8 cellular contexts compared by ENCODE assay signal in the genomic region with DNA sequence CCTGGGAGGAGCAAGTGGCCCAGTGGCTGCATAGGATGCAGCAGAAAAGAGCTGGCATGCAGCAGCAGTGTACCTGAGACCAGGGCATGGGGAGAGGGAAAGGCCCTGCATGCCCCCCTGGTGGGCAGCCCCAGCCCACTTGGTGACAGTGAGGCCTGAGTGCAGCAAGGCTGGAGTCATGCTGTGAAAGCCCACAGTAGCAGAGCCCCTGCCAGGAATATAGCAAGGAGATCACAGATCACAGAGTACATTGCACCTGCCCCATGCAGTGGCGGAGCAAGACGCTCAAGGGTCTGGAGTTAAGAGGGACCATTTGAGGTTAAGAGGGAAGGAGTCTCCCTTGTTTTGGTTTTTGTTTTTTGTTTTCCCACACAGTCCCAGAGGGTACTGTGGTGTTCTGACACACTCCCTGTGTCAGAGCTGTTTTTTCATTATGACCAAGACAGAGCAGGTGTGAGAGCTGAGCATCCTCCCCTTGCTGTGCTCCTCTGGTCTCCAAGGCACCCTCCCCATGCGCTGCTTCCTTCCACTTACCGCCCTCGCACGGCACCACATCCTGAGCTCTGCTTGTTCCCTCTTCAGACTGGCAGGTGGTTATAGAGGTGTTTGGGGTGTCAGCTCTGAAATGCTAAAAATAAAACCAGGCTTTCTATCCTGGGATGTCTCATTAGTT.
DNase-seq lines count a peak whose midpoint lies in the region; ATAC-seq and TF ChIP-seq lines count a peak whose summit lies in the region.

No MANE protein-coding gene starts in this region.

- H3K79me2 ChIP-seq in Loucy (ENCODE audit: insufficient read depth, low read length): no peaks in the 10 kb centered on the region

- H2AFZ ChIP-seq in Loucy (ENCODE audit: low read length): no peak overlapping the region

- H3K36me3 Mint-ChIP-seq in naive thymus-derived CD4-positive, alpha-beta T cell: peaks cover 0 to 5% (median 0%) of the 10 kb centered on the region in 5 donors

- POLR2A ChIA-PET in naive thymus-derived CD4-positive, alpha-beta T cell (lab: Charles Lee): interaction anchor here (0.5 to 6.3 kb wide), 15 partner anchors 11 to 681 kb away, joined by 3 to 114 read pairs (median 7); a partner anchor contains a TSS

- CTCF ChIA-PET in naive thymus-derived CD4-positive, alpha-beta T cell (lab: Charles Lee): interaction anchor here (0.8 to 6.2 kb wide), 18 partner anchors 8 to 197 kb away, joined by 3 to 100 read pairs (median 4); a partner anchor contains a TSS

- H3K27me3 Mint-ChIP-seq in naive thymus-derived CD4-positive, alpha-beta T cell: no peaks in the 10 kb centered on the region

- H3K9me3 ChIP-seq in Loucy (ENCODE audit: insufficient read depth, low read depth, low read length) (no peaks in the 10 kb centered on the region), upper lobe of right lung (no peaks in the 10 kb centered on the region)
- H3K9me3 ChIP-seq in naive thymus-derived CD4-positive, alpha-beta T cell (ENCODE audit: control insufficient read depth in 2 of 3, low read length in 3 of 3): no peaks in the 10 kb centered on the region

- H3K4me1 ChIP-seq in Loucy (ENCODE audit: insufficient read depth, low read length, poor library complexity, severe bottlenecking): peaks cover 7% of the 10 kb centered on the region
- peaks cover 38 to 43% of the 10 kb centered on the region in 2 donors for H3K4me1 ChIP-seq in naive thymus-derived CD4-positive, alpha-beta T cell (ENCODE audit: control insufficient read depth in 2 of 2, insufficient read depth in 2 of 2, low read length in 2 of 2)
- H3K4me1 ChIP-seq in upper lobe of right lung: peaks cover 7% of the 10 kb centered on the region

- H3K36me3 ChIP-seq in GM06990 (ENCODE audit: control insufficient read depth, insufficient read depth, low read length): no peaks in the 10 kb centered on the region
- H3K36me3 ChIP-seq in Loucy (ENCODE audit: insufficient read depth, low read length): no peaks in the 10 kb centered on the region
- H3K36me3 ChIP-seq in naive thymus-derived CD4-positive, alpha-beta T cell (ENCODE audit: control insufficient read depth in 2 of 3, insufficient read depth in 3 of 3, low read length in 3 of 3): no peaks in the 10 kb centered on the region
- H3K36me3 ChIP-seq in upper lobe of right lung: no peaks in the 10 kb centered on the region

- H4K20me1 ChIP-seq in Loucy (ENCODE audit: insufficient read depth, low read length, poor library complexity, severe bottlenecking): no peaks in the 10 kb centered on the region

- H3K9me2 ChIP-seq in Loucy (replicated peaks; ENCODE audit: low read depth, low read length): no peaks in the 10 kb centered on the region

- peak overlapping the region; percentile 30 for H3K4me2 ChIP-seq in Loucy (ENCODE audit: low read depth, low read length, poor library complexity, severe bottlenecking)

- DNase-seq in GM06990 (ENCODE audit: extremely low read depth, insufficient read length): peak; percentile 49
- DNase-seq in activated T-cell treated with anti-CD3 and anti-CD28 coated beads for 1 hour (ENCODE audit: low read depth): peak; percentile 56
- peak; percentile 38 to 84 (median 77) for DNase-seq in naive thymus-derived CD4-positive, alpha-beta T cell
- no peak for DNase-seq in upper lobe of right lung
- DNase-seq in NCI-H2171 treated with DMSO at 0.1 percent for 48 hours (lab: John Stamatoyannopoulos, UW): no peak
- no peak for DNase-seq in GF-D8 (lab: John Stamatoyannopoulos, UW)

- no peak overlapping the region for H3K9ac ChIP-seq in Loucy (ENCODE audit: low read depth, low read length, poor library complexity, severe bottlenecking)

- H3K4me3 Mint-ChIP-seq in naive thymus-derived CD4-positive, alpha-beta T cell: peak overlapping the region; percentile 67 to 95 (median 91)

- peak overlapping the region; percentile 71 for H3K27ac ChIP-seq in naive thymus-derived CD4-positive, alpha-beta T cell (ENCODE audit: low read depth, low read length)
- H3K27ac ChIP-seq in upper lobe of right lung: peak overlapping the region; percentile 42

- no peak overlapping the region for H3K4me3 ChIP-seq in GM06990 (replicated peaks; ENCODE audit: low read depth, low read length)
- no peak overlapping the region for H3K4me3 ChIP-seq in Loucy (ENCODE audit: low read length, poor library complexity, severe bottlenecking)
- peak overlapping the region; percentile 61 for H3K4me3 ChIP-seq in naive thymus-derived CD4-positive, alpha-beta T cell (ENCODE audit: low read length)
- H3K4me3 ChIP-seq in upper lobe of right lung: peak overlapping the region; percentile 25

- peak overlapping the region; percentile 81 to 96 (median 93) for H3K27ac Mint-ChIP-seq in naive thymus-derived CD4-positive, alpha-beta T cell

- no peaks in the 10 kb centered on the region for H3F3A ChIP-seq in Loucy (ENCODE audit: low read depth)

- no peaks in the 10 kb centered on the region for H3K9me3 Mint-ChIP-seq in naive thymus-derived CD4-positive, alpha-beta T cell

- intact Hi-C loops in naive thymus-derived CD4-positive, alpha-beta T cell (cut with micrococcal nuclease): loop anchor here (1.0 to 10.0 kb wide), 10 partner anchors 19 to 532 kb away; a partner anchor contains a TSS
- intact Hi-C loops in upper lobe of right lung (cut with DNase I): no loop called here

- peaks cover 32 to 53% (median 51%) of the 10 kb centered on the region in 7 donors for H3K4me1 Mint-ChIP-seq in naive thymus-derived CD4-positive, alpha-beta T cell

- TF ChIP-seq CTCF in GM06990 (IDR thresholded peaks at IDR 0.05; ENCODE audit: insufficient read depth, low read length, poor library complexity, severe bottlenecking) (no peak), Loucy (conservative IDR thresholded peaks at IDR 0.05; ENCODE audit: low read length) (no peak), upper lobe of right lung (IDR thresholded peaks at IDR 0.05) (no peak)

- H3K27me3 ChIP-seq in GM06990 (replicated peaks; ENCODE audit: control insufficient read depth, insufficient read depth, low read length): no peaks in the 10 kb centered on the region
- H3K27me3 ChIP-seq in Loucy (ENCODE audit: insufficient read depth, low read length, poor library complexity, severe bottlenecking): no peaks in the 10 kb centered on the region
- no peaks in the 10 kb centered on the region for H3K27me3 ChIP-seq in naive thymus-derived CD4-positive, alpha-beta T cell (ENCODE audit: control insufficient read depth in 2 of 2, insufficient read depth in 2 of 2, low read length in 2 of 2)
- H3K27me3 ChIP-seq in upper lobe of right lung: no peaks in the 10 kb centered on the region

- ATAC-seq in GM21528 (IDR thresholded peaks at IDR 0.05; ENCODE audit: low FRiP score, unreplicated experiment) (peak; percentile 93), upper lobe of right lung (peak; percentile 79)
- ATAC-seq in naive thymus-derived CD4-positive, alpha-beta T cell: peak; percentile 93

Comparison
In these comparisons a context has a peak if more than half of its experiments do, and no peak if none do; other contexts are left out.
1. DNase-seq: peak in GM06990 (single experiment), activated T-cell treated with anti-CD3 and anti-CD28 coated beads for 1 hour (single experiment) and naive thymus-derived CD4-positive, alpha-beta T cell (9 of 9); none in upper lobe of right lung (single experiment), NCI-H2171 treated with DMSO at 0.1 percent for 48 hours (single experiment) and GF-D8 (single experiment).
2. H3K4me3 ChIP-seq: peak in naive thymus-derived CD4-positive, alpha-beta T cell (single experiment) and upper lobe of right lung (single experiment); none in GM06990 (single experiment) and Loucy (single experiment).
3. Peak in every context shown above with its lines, with median percentiles within 50 percentile points of each other: ATAC-seq.